8 cellular contexts compared by ENCODE assay signal in the genomic region with DNA sequence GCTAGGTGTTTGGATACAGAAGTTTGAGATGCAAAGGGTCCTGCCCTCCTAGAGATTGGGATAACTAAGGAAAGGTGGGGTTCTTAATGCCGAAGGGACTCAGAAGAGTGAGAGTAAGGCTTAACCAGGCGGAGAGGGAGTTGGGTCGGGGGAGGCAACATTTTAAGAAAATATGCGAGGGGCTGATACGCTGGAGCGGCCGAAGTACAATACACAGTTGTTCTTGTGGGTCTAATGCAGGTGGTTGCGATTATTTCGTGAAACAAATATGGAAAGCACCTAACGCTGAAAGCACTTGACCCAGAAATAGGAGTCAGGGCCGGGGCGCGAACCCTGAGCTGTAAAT. TPM values are rescaled to one million over a fixed set of nuclear protein-coding genes. Genes with fewer than 3 reads are reported as not detected.
A peak's percentile ranks its signal among the peaks of the same experiment; 100 is the strongest.
DNase-seq lines count a peak whose midpoint lies in the region; ATAC-seq lines count a peak whose summit lies in the region.

No MANE protein-coding gene starts in this region.

- peaks cover 17% of the 10 kb centered on the region for H3F3A ChIP-seq in GM23248 (ENCODE audit: insufficient read depth)

- no peak for DNase-seq in CD4-positive, CD25-positive, alpha-beta regulatory T cell
- DNase-seq in GM23248, result no peak
- peak; percentile 29 for DNase-seq in SW480 (ENCODE audit: low spot score)
- DNase-seq in right cardiac atrium, result no peak
- DNase-seq in stimulated activated effector memory CD8-positive, alpha-beta T cell treated with anti-CD3 and anti-CD28 coated beads, Interleukin-12 subunit alpha, Interleukin-12 subunit beta, amount 100 ng/mL, for 72 hours (ENCODE audit: low spot score in 2 of 2), result no peak
- DNase-seq in NCI-H2029 treated with DMSO at 0.1 percent for 48 hours (lab: John Stamatoyannopoulos, UW), result no peak
- no peak for DNase-seq in activated CD4-positive, alpha-beta T cell treated with anti-CD3 and anti-CD28 coated beads for 48 hours
- no peak for DNase-seq in NCI-H526 (lab: John Stamatoyannopoulos, UW)

- H3K4me1 Mint-ChIP-seq in CD4-positive, CD25-positive, alpha-beta regulatory T cell, result peaks cover 25 to 52% (median 39%) of the 10 kb centered on the region in 4 donors
- H3K4me1 Mint-ChIP-seq in stimulated activated effector memory CD8-positive, alpha-beta T cell treated with anti-CD3 and anti-CD28 coated beads, Interleukin-12 subunit alpha, Interleukin-12 subunit beta, amount 100 ng/mL, for 72 hours, result peaks cover 48% of the 10 kb centered on the region

- peaks cover 29% of the 10 kb centered on the region for H3K4me1 ChIP-seq in CD4-positive, CD25-positive, alpha-beta regulatory T cell (ENCODE audit: control insufficient read depth, insufficient read depth, low read length, poor library complexity, severe bottlenecking)
- H3K4me1 ChIP-seq in GM23248 (ENCODE audit: insufficient read depth), result peaks cover 25% of the 10 kb centered on the region
- peaks cover 2% of the 10 kb centered on the region for H3K4me1 ChIP-seq in right cardiac atrium (ENCODE audit: control insufficient read depth, insufficient read depth, low read length)

- H3K27ac ChIP-seq in CD4-positive, CD25-positive, alpha-beta regulatory T cell (ENCODE audit: insufficient read depth, low read length, poor library complexity, severe bottlenecking), result peak overlapping the region; percentile 85
- H3K27ac ChIP-seq in GM23248 (peak overlapping the region; percentile 58), right cardiac atrium (ENCODE audit: low read length) (peak overlapping the region; percentile 65)

- peaks cover 23% of the 10 kb centered on the region for H3K27me3 Mint-ChIP-seq in CD4-positive, CD25-positive, alpha-beta regulatory T cell

- H3K27me3 ChIP-seq in CD4-positive, CD25-positive, alpha-beta regulatory T cell (ENCODE audit: control insufficient read depth, insufficient read depth, low read length), result peaks cover 4% of the 10 kb centered on the region
- H3K27me3 ChIP-seq in GM23248 (replicated peaks; ENCODE audit: insufficient read depth) (no peaks in the 10 kb centered on the region), right cardiac atrium (ENCODE audit: control insufficient read depth, insufficient read depth) (no peaks in the 10 kb centered on the region)

- H2AFZ ChIP-seq in GM23248, result peak overlapping the region; percentile 94

- peak; percentile 5 to 10 for ATAC-seq in CD4-positive, CD25-positive, alpha-beta regulatory T cell (ENCODE audit: low read depth in 2 of 2)
- no peak for ATAC-seq in right cardiac atrium
- peak; percentile 20 for ATAC-seq in stimulated activated effector memory CD8-positive, alpha-beta T cell treated with anti-CD3 and anti-CD28 coated beads, Interleukin-12 subunit alpha, Interleukin-12 subunit beta, amount 100 ng/mL, for 72 hours

- H3K9ac ChIP-seq in GM23248, result peak overlapping the region; percentile 83

- peak overlapping the region; percentile 93 for H3K4me3 ChIP-seq in CD4-positive, CD25-positive, alpha-beta regulatory T cell (ENCODE audit: low read depth, low read length)
- H3K4me3 ChIP-seq in GM23248 (peak overlapping the region; percentile 82), right cardiac atrium (ENCODE audit: low read length) (peak overlapping the region; percentile 56)

- no peaks in the 10 kb centered on the region for H3K9me2 ChIP-seq in GM23248 (ENCODE audit: insufficient read depth)

- peak overlapping the region; percentile 93 for H3K4me2 ChIP-seq in GM23248 (ENCODE audit: unreplicated experiment)

- WGBS in GM23248 (ENCODE audit: low coverage in 1 of 2, low lambda C conversion rate in 2 of 2, missing lambda C conversion rate in 2 of 2), 2 experiments, result 7 to 10% methylated on average over 13 of the region's 13 CpGs
- WGBS in right cardiac atrium, result 12% methylated on average over 13 of the region's 13 CpGs

- H3K9me3 ChIP-seq in CD4-positive, CD25-positive, alpha-beta regulatory T cell (ENCODE audit: control insufficient read depth in 2 of 2, low read length in 2 of 2), result no peaks in the 10 kb centered on the region
- H3K9me3 ChIP-seq in GM23248 (ENCODE audit: low read depth), result no peaks in the 10 kb centered on the region
- H3K9me3 ChIP-seq in right cardiac atrium (ENCODE audit: control insufficient read depth, low read length), result no peaks in the 10 kb centered on the region

- H4K20me1 ChIP-seq in GM23248 (ENCODE audit: insufficient read depth), result no peaks in the 10 kb centered on the region

- in situ Hi-C loops in GM23248 (cut with MboI), result no loop called here

- H3K4me3 Mint-ChIP-seq in CD4-positive, CD25-positive, alpha-beta regulatory T cell, result peak overlapping the region; percentile 96 to 99 (median 98)
- peak overlapping the region; percentile 98 for H3K4me3 Mint-ChIP-seq in stimulated activated effector memory CD8-positive, alpha-beta T cell treated with anti-CD3 and anti-CD28 coated beads, Interleukin-12 subunit alpha, Interleukin-12 subunit beta, amount 100 ng/mL, for 72 hours

- peaks cover 46% of the 10 kb centered on the region for H3K79me2 ChIP-seq in GM23248 (ENCODE audit: insufficient read depth)

- intact Hi-C loops in right cardiac atrium (cut with DNase I), result no loop called here

- peaks cover 0 to 2% (median 0%) of the 10 kb centered on the region in 7 donors for H3K9me3 Mint-ChIP-seq in CD4-positive, CD25-positive, alpha-beta regulatory T cell
- H3K9me3 Mint-ChIP-seq in stimulated activated effector memory CD8-positive, alpha-beta T cell treated with anti-CD3 and anti-CD28 coated beads, Interleukin-12 subunit alpha, Interleukin-12 subunit beta, amount 100 ng/mL, for 72 hours, result no peaks in the 10 kb centered on the region

- peaks cover 6% of the 10 kb centered on the region for H3K36me3 Mint-ChIP-seq in CD4-positive, CD25-positive, alpha-beta regulatory T cell
- peaks cover 36% of the 10 kb centered on the region for H3K36me3 Mint-ChIP-seq in stimulated activated effector memory CD8-positive, alpha-beta T cell treated with anti-CD3 and anti-CD28 coated beads, Interleukin-12 subunit alpha, Interleukin-12 subunit beta, amount 100 ng/mL, for 72 hours

- peaks cover 19% of the 10 kb centered on the region for H3K36me3 ChIP-seq in CD4-positive, CD25-positive, alpha-beta regulatory T cell (ENCODE audit: control insufficient read depth, insufficient read depth, low read length)
- H3K36me3 ChIP-seq in GM23248 (ENCODE audit: low read depth), result no peaks in the 10 kb centered on the region

- H3K27ac Mint-ChIP-seq in CD4-positive, CD25-positive, alpha-beta regulatory T cell, result peak overlapping the region; percentile 98 to 100 (median 98)
- peak overlapping the region; percentile 97 for H3K27ac Mint-ChIP-seq in stimulated activated effector memory CD8-positive, alpha-beta T cell treated with anti-CD3 and anti-CD28 coated beads, Interleukin-12 subunit alpha, Interleukin-12 subunit beta, amount 100 ng/mL, for 72 hours

RNA-seq across cellular contexts. Expression of a gene that starts 0.3 kb away (rescaled TPM):
- total RNA-seq in CD4-positive, CD25-positive, alpha-beta regulatory T cell, result 27.6 TPM
- 100 to 1,000 TPM; 196 to 255 (median 249) TPM for polyA plus RNA-seq in CD4-positive, CD25-positive, alpha-beta regulatory T cell
- 24.2 and 70.8 TPM in 2 replicates for total RNA-seq in GM23248 (2014; rRNA removed; shearing (Covaris generic))
- polyA plus RNA-seq in GM23248 (2016; fragmentation: Nextera tagmentation; extraction: Ambion mirVana) (338 and 340 TPM in 2 replicates), right cardiac atrium (596 TPM)
- total RNA-seq in right cardiac atrium, result 100 to 1,000 TPM; 242 to 308 (median 274) TPM

Comparison
In these comparisons a context has a peak if more than half of its experiments do, and no peak if none do; other contexts are left out.
1. ATAC-seq: peak in CD4-positive, CD25-positive, alpha-beta regulatory T cell (2 of 2) and stimulated activated effector memory CD8-positive, alpha-beta T cell treated with anti-CD3 and anti-CD28 coated beads, Interleukin-12 subunit alpha, Interleukin-12 subunit beta, amount 100 ng/mL, for 72 hours (single experiment); none in right cardiac atrium (0 of 2).
2. Peak in every context shown above with its lines, with median percentiles within 50 percentile points of each other: H3K27ac ChIP-seq and H3K4me3 ChIP-seq.